25 cellular contexts compared by ENCODE assay signal in genomic region chr18:36561046-36561445, GRCh38.
DNase-seq lines count a peak whose midpoint lies in the region; TF ChIP-seq lines count a peak whose summit lies in the region.
"Had no signal": no experiment of that assay in that cellular context is flagged by ENCODE, and none has a peak within 500 bp of the region (broad histone marks: within the 10 kb centered on the region; RNA-seq: fewer than 3 reads in every experiment).

No MANE protein-coding gene starts in this region.

- CTCF ChIA-PET in HEK293 (lab: Yijun Ruan, JAX): interaction anchor here (0.8 to 0.9 kb wide), 2 partner anchors 12 to 26 kb away, joined by 3 read pairs; no protein-coding TSS in a partner anchor
- CTCF ChIA-PET in activated CD4-positive, alpha-beta memory T cell treated with anti-CD3 and anti-CD28 coated beads for 36 hours (lab: Charles Lee): no interaction called here

- peaks cover 11% of the 10 kb centered on the region for H3K27me3 Mint-ChIP-seq in activated CD4-positive, alpha-beta memory T cell treated with anti-CD3 and anti-CD28 coated beads for 36 hours

- no peaks in the 10 kb centered on the region for H3K9me3 Mint-ChIP-seq in activated CD4-positive, alpha-beta memory T cell treated with anti-CD3 and anti-CD28 coated beads for 36 hours
- H3K9me3 Mint-ChIP-seq: CD8-positive, alpha-beta T cell had no signal

- POLR2A ChIA-PET in HEK293 (lab: Yijun Ruan, JAX): no interaction called here
- POLR2A ChIA-PET in activated CD4-positive, alpha-beta memory T cell treated with anti-CD3 and anti-CD28 coated beads for 36 hours (lab: Charles Lee): no interaction called here

- no peaks in the 10 kb centered on the region for H3K4me1 Mint-ChIP-seq in activated CD4-positive, alpha-beta memory T cell treated with anti-CD3 and anti-CD28 coated beads for 36 hours (ENCODE audit: low read depth)
- H3K4me1 Mint-ChIP-seq: B cell had no signal

- H3K9me3 ChIP-seq in HEK293 (ENCODE audit: control insufficient read depth, insufficient read depth, low read depth, low read length): no peaks in the 10 kb centered on the region
- H3K9me3 ChIP-seq: A549, SJSA1 had no signal

- no peak overlapping the region for H3K4me3 ChIP-seq in HEK293 (ENCODE audit: low read depth, low read length)
- H3K4me3 ChIP-seq: A549, GM23248, PC-9, SJSA1 had no signal

- no peaks in the 10 kb centered on the region for H3K36me3 ChIP-seq in HEK293 (ENCODE audit: control insufficient read depth in 2 of 2, insufficient read depth in 1 of 2, low read length in 2 of 2)
- H3K36me3 ChIP-seq: SJSA1 had no signal

- TF ChIP-seq CTCF in HEK293 (tag by site-specific recombination; IDR thresholded peaks at IDR 0.05): no peak

- no peak overlapping the region for H3K4me3 Mint-ChIP-seq in activated CD4-positive, alpha-beta memory T cell treated with anti-CD3 and anti-CD28 coated beads for 36 hours
- H3K4me3 Mint-ChIP-seq: B cell; CD8-positive, alpha-beta T cell; HFFc6 had no signal

- no peaks in the 10 kb centered on the region for H3K4me1 ChIP-seq in HEK293 (ENCODE audit: control insufficient read depth, insufficient read depth, low read length)
- H3K4me1 ChIP-seq: A549, SJSA1 had no signal

- peak; percentile 79 for DNase-seq in COR-L47 (lab: John Stamatoyannopoulos, UW)
- DNase-seq in NCI-H1417 treated with DMSO at 0.1 percent for 48 hours (lab: John Stamatoyannopoulos, UW): peak; percentile 90
- peak; percentile 73 for DNase-seq in NCI-H748 (lab: John Stamatoyannopoulos, UW; ENCODE audit: unreplicated experiment)
- DNase-seq in NCI-H446 treated with DMSO at 0.1 percent for 48 hours (lab: John Stamatoyannopoulos, UW): no peak
- DNase-seq in activated CD4-positive, alpha-beta memory T cell treated with anti-CD3 and anti-CD28 coated beads for 36 hours: no peak
- DNase-seq in SHP77 treated with DMSO at 0.1 percent for 48 hours (lab: John Stamatoyannopoulos, UW): no peak
- DNase-seq: CD8-positive, alpha-beta T cell; DMS153; DND-41; GM23248; H7; HFFc6; KG1; NCI-H1048; NCI-H187; NCI-H2081 treated with DMSO at 0.1 percent for 48 hours; NCI-H510A; NCI-H774; PC-9; T-helper 2 cell had no signal

- H3K27ac Mint-ChIP-seq in activated CD4-positive, alpha-beta memory T cell treated with anti-CD3 and anti-CD28 coated beads for 36 hours: no peak overlapping the region
- H3K27ac Mint-ChIP-seq: B cell; CD8-positive, alpha-beta T cell; HFFc6 had no signal

- no peaks in the 10 kb centered on the region for H3K36me3 Mint-ChIP-seq in activated CD4-positive, alpha-beta memory T cell treated with anti-CD3 and anti-CD28 coated beads for 36 hours
- H3K36me3 Mint-ChIP-seq: CD8-positive, alpha-beta T cell had no signal

- intact Hi-C loops in activated CD4-positive, alpha-beta memory T cell treated with anti-CD3 and anti-CD28 coated beads for 36 hours (cut with micrococcal nuclease): no loop called here

- H3K27ac ChIP-seq in HEK293 (ENCODE audit: extremely low read depth, low read depth, low read length): no peak overlapping the region
- H3K27ac ChIP-seq: A549, C4-2B, GM23248, PC-9, SJSA1 had no signal

TF ChIP-seq in HEK293, 187 proteins besides CTCF, POLR2A, EP300 and RAD21:
- TF ChIP-seq SP7 (tag by site-specific recombination; IDR thresholded peaks at IDR 0.05) (peak; percentile 37; the same call in 1 of the 2 replicates), ZNF354C (tag by site-specific recombination; IDR thresholded peaks at IDR 0.05; ENCODE audit: borderline replicate concordance, low read depth) (no peak), TRIM28 (IDR thresholded peaks at IDR 0.05; ENCODE audit: borderline replicate concordance, low read length) (peak; percentile 53; the same call in 1 of the 2 replicates), ZNF350 (tag by site-specific recombination; IDR thresholded peaks at IDR 0.05) (no peak)

Comparison
In these comparisons a context has a peak if more than half of its experiments do, and no peak if none do; other contexts are left out.
1. DNase-seq: peak in COR-L47 (single experiment), NCI-H1417 treated with DMSO at 0.1 percent for 48 hours (single experiment) and NCI-H748 (single experiment); none in NCI-H446 treated with DMSO at 0.1 percent for 48 hours (single experiment), activated CD4-positive, alpha-beta memory T cell treated with anti-CD3 and anti-CD28 coated beads for 36 hours (single experiment) and SHP77 treated with DMSO at 0.1 percent for 48 hours (single experiment).